In the genomic region with DNA sequence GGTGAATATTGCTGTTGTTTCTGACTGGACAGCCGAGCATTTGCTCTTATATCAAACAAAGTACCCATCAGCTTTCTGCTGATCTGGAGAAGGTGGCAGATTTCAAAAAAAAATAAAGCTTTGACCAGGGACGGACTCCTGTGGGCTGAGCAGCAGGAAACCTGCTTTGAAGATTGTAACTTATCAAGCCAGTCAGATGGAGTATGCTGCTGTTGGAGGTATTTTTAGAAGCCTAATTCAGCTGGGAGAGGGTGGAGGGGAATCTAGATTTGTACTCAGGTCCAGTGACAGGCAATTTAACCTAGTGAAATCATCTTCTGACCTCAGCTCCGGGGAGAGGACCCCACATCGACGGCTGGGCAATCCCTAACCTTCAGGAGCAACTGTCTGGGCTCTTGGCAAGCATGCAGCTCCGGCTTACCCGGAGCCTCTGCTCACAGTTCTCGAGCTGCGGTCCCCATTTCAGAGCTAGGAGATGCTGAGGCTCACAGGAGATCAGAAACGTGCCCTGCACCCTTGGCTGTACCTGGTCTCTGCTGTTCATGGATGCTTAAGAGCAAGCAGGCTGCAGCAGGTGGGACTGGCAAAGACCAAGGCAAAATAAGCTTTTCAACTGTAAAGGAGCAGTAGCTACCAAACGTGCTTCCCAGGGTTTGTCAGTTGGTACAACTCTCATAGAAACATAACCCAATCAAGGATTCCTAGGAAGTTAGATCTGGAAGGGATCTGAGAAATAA, we compare ENCODE assay signal across 23 cellular contexts.
"Had no signal": no experiment of that assay in that cellular context is flagged by ENCODE, and none has a peak within 500 bp of the region (broad histone marks: within the 10 kb centered on the region; RNA-seq: fewer than 3 reads in every experiment).

No MANE protein-coding gene starts in this region.

- H3K36me3 ChIP-seq: left lung, neutrophil, sigmoid colon, stomach, thoracic aorta, transverse colon had no signal

- H3K9me3 ChIP-seq: left lung, neutrophil, psoas muscle, sigmoid colon, stomach, thoracic aorta, transverse colon had no signal

- ATAC-seq: left lung, psoas muscle had no signal

- H3K4me1 ChIP-seq: left lung, psoas muscle, sigmoid colon, stomach, transverse colon had no signal

- H3K4me1 Mint-ChIP-seq: nephron had no signal

- H3K36me3 Mint-ChIP-seq: naive B cell had no signal

- H3K4me3 Mint-ChIP-seq: naive B cell, nephron had no signal

- H3K27ac ChIP-seq: coronary artery, left lung, neutrophil, psoas muscle, sigmoid colon, skin epidermis, stomach, thoracic aorta, transverse colon had no signal

- DNase-seq: effector CD8-positive, alpha-beta T cell; foreskin melanocyte; head of caudate nucleus; hypothalamus; islet precursor cell; left lung; mesenchymal stem cell; naive B cell; psoas muscle; retina; sigmoid colon; stimulated activated CD4-positive, alpha-beta T cell treated with anti-CD3 and anti-CD28 coated beads, Interleukin-2, amount 100 ng/mL, for 24 hours; stimulated activated CD4-positive, alpha-beta T cell treated with anti-CD3 and anti-CD28 coated beads, Interleukin-4, amount 100 ng/mL, for 4 hours; stimulated activated naive CD4-positive, alpha-beta T cell; stomach; substantia nigra; transverse colon had no signal

- H3K27ac Mint-ChIP-seq: nephron had no signal

- H3K4me3 ChIP-seq: coronary artery, left lung, lung, psoas muscle, sigmoid colon, skin epidermis, stomach, thoracic aorta, transverse colon had no signal
